ENCODE assay signal across 8 cellular contexts in genomic region chr11:27700351-27701261, GRCh38. TPM values are rescaled to one million over a fixed set of nuclear protein-coding genes. Genes with fewer than 3 reads are reported as not detected.
DNase-seq lines count a peak whose midpoint lies in the region; ATAC-seq, FAIRE-seq and TF ChIP-seq lines count a peak whose summit lies in the region.

Gene BDNF, minus strand, starts transcription at chr11:27700455. Its CDS starts 41,891 bp downstream, at chr11:27658564.

- no peaks in the 10 kb centered on the region for H3K36me3 Mint-ChIP-seq in Caco-2 (ENCODE audit: insufficient read depth, unreplicated experiment)

- no peaks in the 10 kb centered on the region for H3K9me3 Mint-ChIP-seq in Caco-2 (ENCODE audit: unreplicated experiment)

- 0% methylated on average over 88 to 91 of the region's 91 CpGs for WGBS in ectodermal cell, 2 experiments
- WGBS in mesodermal cell (ENCODE audit: insufficient coverage in 2 of 2), 2 experiments = 0% methylated on average over 30 to 38 of the region's 91 CpGs

- POLR2A ChIA-PET in Caco-2 (lab: Charles Lee) = interaction anchor here (0.5 to 0.8 kb wide), 5 partner anchors 39 to 404 kb away, joined by 3 to 6 read pairs (median 4); no protein-coding TSS in a partner anchor

- no peaks in the 10 kb centered on the region for H3K27me3 ChIP-seq in Caco-2 (replicated peaks; ENCODE audit: control insufficient read depth, insufficient read depth, low read length)
- peaks cover 67% of the 10 kb centered on the region for H3K27me3 ChIP-seq in ectodermal cell (ENCODE audit: control insufficient read depth, insufficient read depth, low read length, poor library complexity, severe bottlenecking)
- no peaks in the 10 kb centered on the region for H3K27me3 ChIP-seq in vagina

- H3K4me3 Mint-ChIP-seq in Caco-2 (ENCODE audit: unreplicated experiment) = peak within 1 kb of the TSS; percentile 90

- peak; percentile 35 for ATAC-seq in GM21619 (IDR thresholded peaks at IDR 0.05; ENCODE audit: unreplicated experiment)

- H3K4me1 ChIP-seq in Caco-2 = peaks cover 17% of the 10 kb centered on the region
- peaks cover 19% of the 10 kb centered on the region for H3K4me1 ChIP-seq in ectodermal cell (ENCODE audit: control insufficient read depth, insufficient read depth, low read length)
- peaks cover 19% of the 10 kb centered on the region for H3K4me1 ChIP-seq in mesodermal cell (ENCODE audit: control insufficient read depth, insufficient read depth, low read length, poor library complexity, severe bottlenecking)
- H3K4me1 ChIP-seq in vagina = peaks cover 29% of the 10 kb centered on the region

- H3K4me3 ChIP-seq in Caco-2 (ENCODE audit: low read depth, low read length) = peak within 1 kb of the TSS; percentile 70
- peak within 1 kb of the TSS; percentile 67 for H3K4me3 ChIP-seq in ectodermal cell (ENCODE audit: insufficient read depth, low read depth, low read length)
- H3K4me3 ChIP-seq in mesodermal cell (ENCODE audit: extremely low read depth, insufficient read depth, low read length, poor library complexity, severe bottlenecking) = peak within 1 kb of the TSS; percentile 56
- H3K4me3 ChIP-seq in vagina = peak within 1 kb of the TSS; percentile 51 to 63

- H3K27ac Mint-ChIP-seq in Caco-2 (ENCODE audit: unreplicated experiment) = peak within 1 kb of the TSS; percentile 33

- H3K9me3 ChIP-seq in Caco-2 = no peaks in the 10 kb centered on the region
- H3K9me3 ChIP-seq in ectodermal cell (ENCODE audit: control insufficient read depth, low read length) = no peaks in the 10 kb centered on the region
- H3K9me3 ChIP-seq in mesodermal cell (ENCODE audit: control insufficient read depth, low read length) = no peaks in the 10 kb centered on the region
- no peaks in the 10 kb centered on the region for H3K9me3 ChIP-seq in vagina

- no peak for FAIRE-seq in RCC 7860 (lab: Jason Lieb, UNC)

- intact Hi-C loops in Caco-2 (cut with micrococcal nuclease; ENCODE audit: unreplicated experiment) = loop anchor here (5.0 kb wide), 1 partner anchor 317 kb away; no protein-coding TSS in a partner anchor
- intact Hi-C loops in vagina (cut with DNase I) = no loop called here

- H3K4me1 Mint-ChIP-seq in Caco-2 (ENCODE audit: low read depth, unreplicated experiment) = peaks cover 16% of the 10 kb centered on the region

- peak; percentile 46 to 53 for DNase-seq in Caco-2
- peak; percentile 29 for DNase-seq in RCC 7860 (ENCODE audit: low spot score)
- DNase-seq in vagina (ENCODE audit: extremely low spot score in 2 of 2) = no peak
- DNase-seq in stimulated activated CD4-positive, alpha-beta T cell treated with anti-CD3 and anti-CD28 coated beads, Interleukin-4, amount 100 ng/mL, for 24 hours = no peak
- DNase-seq in NCI-H2196 treated with DMSO at 0.1 percent for 48 hours (lab: John Stamatoyannopoulos, UW; ENCODE audit: unreplicated experiment) = no peak

- no peaks in the 10 kb centered on the region for H3K27me3 Mint-ChIP-seq in Caco-2 (ENCODE audit: insufficient read depth, unreplicated experiment)

- H3K27ac ChIP-seq in ectodermal cell (ENCODE audit: insufficient read depth, low read depth, low read length, poor library complexity, severe bottlenecking) (no peak within 1 kb of the TSS), mesodermal cell (ENCODE audit: low read depth, low read length, severe bottlenecking) (no peak within 1 kb of the TSS), vagina (peak within 1 kb of the TSS; percentile 69)

- BruUV-seq in Caco-2 (replicated peaks; lab: Mats Ljungman, UMichigan) = no TSS peak

- TF ChIP-seq CTCF in Caco-2 (IDR thresholded peaks at IDR 0.05; ENCODE audit: insufficient read depth in 1 of 2, low read depth in 1 of 2, low read length in 1 of 2, severe bottlenecking in 1 of 2, unreplicated experiment in 1 of 2) (no peak), vagina (IDR thresholded peaks at IDR 0.05) (no peak)

- no peaks in the 10 kb centered on the region for H3K36me3 ChIP-seq in Caco-2 (ENCODE audit: control insufficient read depth, insufficient read depth, low read length)
- H3K36me3 ChIP-seq in ectodermal cell (ENCODE audit: control insufficient read depth, insufficient read depth, low read length) = no peaks in the 10 kb centered on the region
- H3K36me3 ChIP-seq in mesodermal cell (ENCODE audit: control insufficient read depth, insufficient read depth, low read length) = no peaks in the 10 kb centered on the region
- H3K36me3 ChIP-seq in vagina = no peaks in the 10 kb centered on the region

- TF ChIP-seq POLR2A in vagina (IDR thresholded peaks at IDR 0.05) = no peak

- CTCF ChIA-PET in Caco-2 (lab: Charles Lee) = interaction anchor here (0.6 to 3.9 kb wide), 10 partner anchors 18 to 1628 kb away, joined by 3 to 69 read pairs (median 7); partner anchors contain the start of genes KIF18A and METTL15

RNA-seq across cellular contexts. Expression of gene BDNF, which starts in this region (rescaled TPM):
- total RNA-seq in Caco-2 (2022) (7.2 and 8.5 TPM in 2 replicates), vagina (0.25 TPM)
- polyA plus RNA-seq in ectodermal cell (2013, experiment 1 of 4) = 0.94 TPM
- polyA plus RNA-seq in ectodermal cell (2013, experiment 2 of 4) = 0.62 TPM
- 0.80 TPM for polyA plus RNA-seq in ectodermal cell (2013, experiment 3 of 4)
- polyA plus RNA-seq in ectodermal cell (2013, experiment 4 of 4) = 0.65 TPM
- 1.7 TPM for polyA plus RNA-seq in mesodermal cell (2013, experiment 1 of 2)
- 1.4 TPM for polyA plus RNA-seq in mesodermal cell (2013, experiment 2 of 2)

Comparison
In these comparisons a context has a peak if more than half of its experiments do, and no peak if none do; other contexts are left out.
1. DNase-seq: peak in Caco-2 (2 of 2) and RCC 7860 (single experiment); none in vagina (0 of 2), stimulated activated CD4-positive, alpha-beta T cell treated with anti-CD3 and anti-CD28 coated beads, Interleukin-4, amount 100 ng/mL, for 24 hours (single experiment) and NCI-H2196 treated with DMSO at 0.1 percent for 48 hours (single experiment).
2. Peak in every context shown above with its lines, with median percentiles within 50 percentile points of each other: H3K4me3 ChIP-seq.